In the genomic region with DNA sequence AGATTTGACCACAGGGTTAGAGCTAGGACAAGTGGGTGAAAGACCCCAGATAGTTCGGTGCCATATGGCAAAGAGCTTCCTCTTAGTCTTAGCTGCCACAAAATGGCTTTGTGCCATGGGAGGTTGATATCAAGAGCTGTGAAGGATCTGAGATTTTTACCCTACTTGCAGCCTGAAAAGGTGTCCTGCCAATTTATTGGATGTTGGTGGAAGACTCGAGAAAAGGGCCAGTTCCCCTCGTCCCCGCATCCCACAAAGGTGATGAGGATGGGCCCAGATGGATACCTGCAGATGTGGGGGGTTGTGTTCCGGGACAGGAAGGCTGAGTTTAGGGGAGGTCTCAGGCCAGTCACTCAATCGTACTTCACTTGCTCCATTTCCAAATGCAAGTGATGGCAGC, we compare ENCODE assay signal across 33 cellular contexts. TPM values are rescaled to one million over a fixed set of nuclear protein-coding genes. Genes with fewer than 3 reads are reported as not detected.
DNase-seq lines count a peak whose midpoint lies in the region; ATAC-seq, FAIRE-seq and TF ChIP-seq lines count a peak whose summit lies in the region.
"Had no signal": no experiment of that assay in that cellular context is flagged by ENCODE, and none has a peak within 500 bp of the region (broad histone marks: within the 10 kb centered on the region; RNA-seq: fewer than 3 reads in every experiment).

No MANE protein-coding gene starts in this region.

- H3K4me3 Mint-ChIP-seq in CD4-positive, CD25-positive, alpha-beta regulatory T cell: peak overlapping the region in 1 of 4 donors; percentile 52
- peak overlapping the region in 1 of 7 donors; percentile 55 for H3K4me3 Mint-ChIP-seq in CD8-positive, alpha-beta memory T cell
- no peak overlapping the region for H3K4me3 Mint-ChIP-seq in natural killer cell
- H3K4me3 Mint-ChIP-seq: activated naive CD8-positive, alpha-beta T cell had no signal

- no peaks in the 10 kb centered on the region for H3K9me3 ChIP-seq in CD4-positive, CD25-positive, alpha-beta regulatory T cell (ENCODE audit: control insufficient read depth in 2 of 2, low read length in 2 of 2)
- no peaks in the 10 kb centered on the region for H3K9me3 ChIP-seq in CD8-positive, alpha-beta memory T cell (ENCODE audit: low read length)
- H3K9me3 ChIP-seq in K562 (replicated peaks; ENCODE audit: control insufficient read depth, insufficient read depth, low read depth, low read length): no peaks in the 10 kb centered on the region
- H3K9me3 ChIP-seq: BLaER1, breast epithelium, stomach, thyroid gland, vagina had no signal

- peaks cover 11 to 58% (median 33%) of the 10 kb centered on the region in 4 donors for H3K4me1 Mint-ChIP-seq in CD4-positive, CD25-positive, alpha-beta regulatory T cell
- H3K4me1 Mint-ChIP-seq in CD8-positive, alpha-beta memory T cell: peaks cover 37 to 66% (median 47%) of the 10 kb centered on the region in 3 donors
- peaks cover 34 to 48% of the 10 kb centered on the region in 2 donors for H3K4me1 Mint-ChIP-seq in natural killer cell

- TF ChIP-seq CTCF in K562 (IDR thresholded peaks at IDR 0.05 in 2 of 3, conservative IDR thresholded peaks at IDR 0.05 in 1 of 3; ENCODE audit: insufficient read depth in 2 of 3, low read depth in 1 of 3, low read length in 3 of 3) (no peak), natural killer cell (IDR thresholded peaks at IDR 0.05) (no peak)

- 72% methylated on average over 6 of the region's 6 CpGs for WGBS in K562 (ENCODE audit: insufficient coverage, low coverage, missing lambda C conversion rate)

- FAIRE-seq in K562 (lab: Jason Lieb, UNC): no peak
- FAIRE-seq: colon, H1, islet of Langerhans, RCC 7860 had no signal

- no peaks in the 10 kb centered on the region for H3K27me3 Mint-ChIP-seq in CD4-positive, CD25-positive, alpha-beta regulatory T cell
- H3K27me3 Mint-ChIP-seq in CD8-positive, alpha-beta memory T cell: no peaks in the 10 kb centered on the region
- H3K27me3 Mint-ChIP-seq in natural killer cell (ENCODE audit: low read depth in 2 of 2): no peaks in the 10 kb centered on the region
- H3K27me3 Mint-ChIP-seq: activated naive CD8-positive, alpha-beta T cell had no signal

- POLR2A ChIA-PET in CD8-positive, alpha-beta memory T cell (lab: Charles Lee): no interaction called here
- POLR2A ChIA-PET in K562 (lab: Yijun Ruan, JAX): interaction anchor here (0.6 to 76.8 kb wide), 4 partner anchors 6 to 708 kb away, joined by 3 to 4622 read pairs (median 2315); partner anchors contain the start of genes CCDC116, SDF2L1 and YDJC

- CTCF ChIA-PET in CD8-positive, alpha-beta memory T cell (lab: Charles Lee): interaction anchor here (0.9 to 1.1 kb wide), 2 partner anchors 27 to 41 kb away, joined by 3 to 4 read pairs; no protein-coding TSS in a partner anchor
- CTCF ChIA-PET in K562 (lab: Yijun Ruan, JAX; ENCODE audit: low intra/inter-chr PET ratio): no interaction called here

- H3K36me3 Mint-ChIP-seq in CD4-positive, CD25-positive, alpha-beta regulatory T cell: peaks cover 12% of the 10 kb centered on the region
- H3K36me3 Mint-ChIP-seq in CD8-positive, alpha-beta memory T cell: peaks cover 0 to 31% (median 3%) of the 10 kb centered on the region in 3 donors
- no peaks in the 10 kb centered on the region for H3K36me3 Mint-ChIP-seq in natural killer cell
- H3K36me3 Mint-ChIP-seq: activated naive CD8-positive, alpha-beta T cell had no signal

- in situ Hi-C loops in K562 (cut with MboI): no loop called here

- peak overlapping the region in 1 of 2 experiments; percentile 47; a peak in 1 of 4 replicates for H3K9ac ChIP-seq in K562 (ENCODE audit: insufficient read depth in 1 of 2, low read depth in 2 of 2, low read length in 2 of 2)
- H3K9ac ChIP-seq: BLaER1 had no signal

- peaks cover 94% of the 10 kb centered on the region for H3K79me2 ChIP-seq in K562 (ENCODE audit: control insufficient read depth, insufficient read depth, low read length)

- no peak for DNase-seq in CD4-positive, CD25-positive, alpha-beta regulatory T cell
- DNase-seq in CD8-positive, alpha-beta memory T cell: no peak
- DNase-seq in K562 (ENCODE audit: extremely low read depth in 1 of 4, low spot score in 3 of 4) (no peak), natural killer cell (no peak), activated gamma-delta T cell (lab: John Stamatoyannopoulos, UW) (no peak), SW480 (ENCODE audit: low spot score) (no peak), NCI-H345 (lab: John Stamatoyannopoulos, UW) (no peak)
- DNase-seq: activated CD4-positive, alpha-beta T cell treated with anti-CD3 and anti-CD28 coated beads for 4 hours; activated CD8-positive, alpha-beta memory T cell treated with anti-CD3 and anti-CD28 coated beads, Interleukin-2, amount 50 U/mL, for 4 hours; Calu3; DND-41; NCI-H1048; NCI-H1694; NCI-H82; posterior cingulate gyrus; right cardiac atrium; SIG-M5; stimulated activated CD4-positive, alpha-beta T cell treated with anti-CD3 and anti-CD28 coated beads, Interleukin-1b, Interleukin-23, amount 100 ng/mL, for 48 hours; stomach; thyroid gland had no signal

- H3K27me3 ChIP-seq in CD4-positive, CD25-positive, alpha-beta regulatory T cell (ENCODE audit: control insufficient read depth, insufficient read depth, low read length): no peaks in the 10 kb centered on the region
- H3K27me3 ChIP-seq in CD8-positive, alpha-beta memory T cell (ENCODE audit: insufficient read depth, low read length, poor library complexity, severe bottlenecking): no peaks in the 10 kb centered on the region
- peaks cover 0 to 2% of the 10 kb centered on the region in 2 experiments; a peak in 1 of 5 replicates for H3K27me3 ChIP-seq in K562 (ENCODE audit: control insufficient read depth in 2 of 2, insufficient read depth in 2 of 2, low read length in 2 of 2)
- H3K27me3 ChIP-seq: BLaER1, breast epithelium, stomach, thyroid gland, vagina had no signal

- peak overlapping the region in 2 of 3 donors; percentile 55 to 84 for H3K27ac Mint-ChIP-seq in CD4-positive, CD25-positive, alpha-beta regulatory T cell
- H3K27ac Mint-ChIP-seq in CD8-positive, alpha-beta memory T cell: peak overlapping the region in 6 of 8 donors; percentile 12 to 67 (median 54)
- H3K27ac Mint-ChIP-seq in natural killer cell: peak overlapping the region; percentile 15 to 38
- H3K27ac Mint-ChIP-seq: activated naive CD8-positive, alpha-beta T cell had no signal

- intact Hi-C loops in K562 (cut with micrococcal nuclease): no loop called here
- intact Hi-C loops in natural killer cell (cut with micrococcal nuclease): no loop called here

- H3K4me1 ChIP-seq in CD4-positive, CD25-positive, alpha-beta regulatory T cell (ENCODE audit: control insufficient read depth, insufficient read depth, low read length, poor library complexity, severe bottlenecking): peaks cover 3% of the 10 kb centered on the region
- peaks cover 21% of the 10 kb centered on the region for H3K4me1 ChIP-seq in CD8-positive, alpha-beta memory T cell (ENCODE audit: insufficient read depth, low read length)
- H3K4me1 ChIP-seq in K562 (replicated peaks in 1 of 2; ENCODE audit: control insufficient read depth in 2 of 2, insufficient read depth in 2 of 2, low read length in 2 of 2): peaks cover 19 to 27% of the 10 kb centered on the region in 2 experiments
- H3K4me1 ChIP-seq: breast epithelium had no signal

- peaks cover 25% of the 10 kb centered on the region for H3K9me1 ChIP-seq in K562 (ENCODE audit: control insufficient read depth, insufficient read depth, low read length)

- H3K9me3 Mint-ChIP-seq in CD4-positive, CD25-positive, alpha-beta regulatory T cell: no peaks in the 10 kb centered on the region
- H3K9me3 Mint-ChIP-seq in CD8-positive, alpha-beta memory T cell: no peaks in the 10 kb centered on the region
- no peaks in the 10 kb centered on the region for H3K9me3 Mint-ChIP-seq in natural killer cell

- BruUV-seq in K562 (replicated peaks; lab: Mats Ljungman, UMichigan): TSS peak; percentile 22

- TF ChIP-seq EP300 in K562 (IDR thresholded peaks at IDR 0.05; ENCODE audit: low read length): no peak

- no peak overlapping the region for H3K4me2 ChIP-seq in K562 (ENCODE audit: insufficient read depth, low read length)
- H3K4me2 ChIP-seq: BLaER1, smooth muscle cell had no signal

- no peak for ATAC-seq in CD4-positive, CD25-positive, alpha-beta regulatory T cell (ENCODE audit: low read depth in 2 of 2)
- ATAC-seq in K562 (no peak), natural killer cell (no peak)
- ATAC-seq: right cardiac atrium had no signal

- peaks cover 67% of the 10 kb centered on the region for H4K20me1 ChIP-seq in K562 (replicated peaks; ENCODE audit: control insufficient read depth, insufficient read depth, low read length)

- H2AFZ ChIP-seq in K562 (ENCODE audit: low read depth, low read length): no peak overlapping the region

- H3K27ac ChIP-seq in CD4-positive, CD25-positive, alpha-beta regulatory T cell (ENCODE audit: insufficient read depth, low read length, poor library complexity, severe bottlenecking): no peak overlapping the region
- H3K27ac ChIP-seq in CD8-positive, alpha-beta memory T cell (ENCODE audit: low read depth, low read length): no peak overlapping the region
- H3K27ac ChIP-seq in K562 (ENCODE audit: extremely low read depth, low read depth, low read length): no peak overlapping the region
- H3K27ac ChIP-seq: BLaER1, breast epithelium, stomach, thyroid gland, vagina had no signal

- H3K36me3 ChIP-seq in CD4-positive, CD25-positive, alpha-beta regulatory T cell (ENCODE audit: control insufficient read depth, insufficient read depth, low read length): peaks cover 3% of the 10 kb centered on the region
- H3K36me3 ChIP-seq in CD8-positive, alpha-beta memory T cell (ENCODE audit: insufficient read depth, low read length): no peaks in the 10 kb centered on the region
- H3K36me3 ChIP-seq in K562 (ENCODE audit: control insufficient read depth, insufficient read depth, low read length): peaks cover 64% of the 10 kb centered on the region; the same call in 2 of the 3 replicates
- H3K36me3 ChIP-seq: breast epithelium, thyroid gland, vagina had no signal

- no peak for TF ChIP-seq POLR2A in K562 (conservative IDR thresholded peaks at IDR 0.05)

- TF ChIP-seq RAD21 in K562 (CRISPR knock-in tag; conservative IDR thresholded peaks at IDR 0.05 in 1 of 2, IDR thresholded peaks at IDR 0.05 in 1 of 2): no peak

- no peak overlapping the region for H3K4me3 ChIP-seq in CD4-positive, CD25-positive, alpha-beta regulatory T cell (ENCODE audit: low read depth, low read length)
- no peak overlapping the region for H3K4me3 ChIP-seq in CD8-positive, alpha-beta memory T cell (ENCODE audit: low read length)
- H3K4me3 ChIP-seq in K562: no peak overlapping the region
- H3K4me3 ChIP-seq: BLaER1, breast epithelium, smooth muscle cell, stomach, thyroid gland, vagina had no signal

RNA-seq across cellular contexts. Expression of gene YDJC, which starts 27.2 kb away (rescaled TPM):
- total RNA-seq in CD4-positive, CD25-positive, alpha-beta regulatory T cell: 34.4 TPM
- polyA plus RNA-seq in CD4-positive, CD25-positive, alpha-beta regulatory T cell: 10 to 100 TPM; 55.0 to 70.0 (median 55.6) TPM
- 10 to 100 TPM; 75.2 to 79.0 TPM for total RNA-seq in CD8-positive, alpha-beta memory T cell
- polyA plus RNA-seq in CD8-positive, alpha-beta memory T cell: 61.1 TPM
- total RNA-seq in K562 (2011; cell fraction: chromatin; rRNA removed; ENCODE audit: low replicate concordance): 121 and 504 TPM in 2 replicates
- total RNA-seq in K562 (2011; cell fraction: nucleolus; rRNA removed): 857 and 885 TPM in 2 replicates
- 325 and 370 TPM in 2 replicates for total RNA-seq in K562 (2011; cell fraction: nucleoplasm; rRNA removed)
- total RNA-seq in K562 (2014; rRNA removed): 871 and 1,007 TPM in 2 replicates
- total RNA-seq in K562 (2014; rRNA removed; fragmentation: Illumina TruSeq; extraction: Trizol): 69.0 and 87.5 TPM in 2 replicates
- 164 and 196 TPM in 2 replicates for total RNA-seq in K562 (2015; rRNA removed; fragmentation: Illumina TruSeq; extraction: Trizol)
- 626 and 641 TPM in 2 replicates for total RNA-seq in K562 (2021)
- polyA plus RNA-seq in K562 (2011; rRNA removed): 203 and 277 TPM in 2 replicates
- polyA plus RNA-seq in K562 (2011; cell fraction: cytosol; rRNA removed): 382 and 1,449 TPM in 2 replicates
- polyA plus RNA-seq in K562 (2011; cell fraction: nucleus; rRNA removed): 629 and 1,089 TPM in 2 replicates
- 282 and 288 TPM in 2 replicates for polyA plus RNA-seq in K562 (2012)
- 106 and 159 TPM in 2 replicates for polyA plus RNA-seq in K562 (2014; fragmentation: Illumina TruSeq; extraction: Trizol)
- 10 to 100 TPM; 13.5 to 23.5 TPM for polyA plus RNA-seq in K562 (2014; fragmentation: Nextera tagmentation; extraction: Ambion mirVana)
- polyA plus RNA-seq in K562 (2014; rRNA removed): 707 and 732 TPM in 2 replicates
- polyA minus RNA-seq in K562 (2011; rRNA and poly(A)+ RNA removed): 35.0 and 44.2 TPM in 2 replicates
- polyA minus RNA-seq in K562 (2011; cell fraction: cytosol; rRNA and poly(A)+ RNA removed): 212 and 264 TPM in 2 replicates
- 294 and 313 TPM in 2 replicates for polyA minus RNA-seq in K562 (2011; cell fraction: nucleus; rRNA and poly(A)+ RNA removed)
- total RNA-seq in natural killer cell: 10 to 100 TPM; 20.5 to 24.4 (median 21.6) TPM

RNA-seq across cellular contexts. Expression of gene CCDC116, which starts 30.0 kb away (rescaled TPM):
- not detected for total RNA-seq in CD4-positive, CD25-positive, alpha-beta regulatory T cell
- polyA plus RNA-seq in CD4-positive, CD25-positive, alpha-beta regulatory T cell: not detected
- under 1 TPM; 0.48 to 0.51 TPM for total RNA-seq in CD8-positive, alpha-beta memory T cell
- polyA plus RNA-seq in CD8-positive, alpha-beta memory T cell: not detected
- total RNA-seq in K562 (2011; cell fraction: chromatin; rRNA removed; ENCODE audit: low replicate concordance): 11.2 and 34.3 TPM in 2 replicates
- total RNA-seq in K562 (2011; cell fraction: nucleolus; rRNA removed): 28.7 and 33.9 TPM in 2 replicates
- total RNA-seq in K562 (2011; cell fraction: nucleoplasm; rRNA removed): 18.1 and 19.5 TPM in 2 replicates
- 9.3 and 13.6 TPM in 2 replicates for total RNA-seq in K562 (2014; rRNA removed)
- 2.1 and 2.8 TPM in 2 replicates for total RNA-seq in K562 (2014; rRNA removed; fragmentation: Illumina TruSeq; extraction: Trizol)
- 4.7 and 5.2 TPM in 2 replicates for total RNA-seq in K562 (2015; rRNA removed; fragmentation: Illumina TruSeq; extraction: Trizol)
- total RNA-seq in K562 (2021): 11.3 and 15.6 TPM in 2 replicates
- 1.6 and 2.1 TPM in 2 replicates for polyA plus RNA-seq in K562 (2011; rRNA removed)
- 1.8 and 5.8 TPM in 2 replicates for polyA plus RNA-seq in K562 (2011; cell fraction: cytosol; rRNA removed)
- 6.5 and 19.5 TPM in 2 replicates for polyA plus RNA-seq in K562 (2011; cell fraction: nucleus; rRNA removed)
- polyA plus RNA-seq in K562 (2012): 5.2 and 6.4 TPM in 2 replicates
- 6.3 and 8.9 TPM in 2 replicates for polyA plus RNA-seq in K562 (2014; fragmentation: Illumina TruSeq; extraction: Trizol)
- polyA plus RNA-seq in K562 (2014; fragmentation: Nextera tagmentation; extraction: Ambion mirVana): 1 to 10 TPM; 1.6 to 2.3 TPM
- polyA plus RNA-seq in K562 (2014; rRNA removed): 7.1 and 8.6 TPM in 2 replicates
- 1.3 and 1.8 TPM in 2 replicates for polyA minus RNA-seq in K562 (2011; rRNA and poly(A)+ RNA removed)
- polyA minus RNA-seq in K562 (2011; cell fraction: cytosol; rRNA and poly(A)+ RNA removed): 1.5 and 3.9 TPM in 2 replicates
- polyA minus RNA-seq in K562 (2011; cell fraction: nucleus; rRNA and poly(A)+ RNA removed): 8.3 and 12.3 TPM in 2 replicates
- total RNA-seq in natural killer cell: under 1 TPM in 1 of 3 donors, not detected in 2; 0.43 TPM
- total RNA-seq: Calu3, H1, HT1080, NCI-H460, stomach, vagina had no signal
- polyA plus RNA-seq: smooth muscle cell had no signal

RNA-seq across cellular contexts. Expression of gene UBE2L3, which starts 35.1 kb away (rescaled TPM):
- total RNA-seq in CD4-positive, CD25-positive, alpha-beta regulatory T cell: 33.7 TPM
- polyA plus RNA-seq in CD4-positive, CD25-positive, alpha-beta regulatory T cell: 100 to 1,000 TPM in 3 of 4 donors, 10 to 100 TPM in 1; 98.4 to 124 (median 110) TPM
- total RNA-seq in CD8-positive, alpha-beta memory T cell: 10 to 100 TPM; 74.3 to 80.2 TPM
- polyA plus RNA-seq in CD8-positive, alpha-beta memory T cell: 109 TPM
- 76.2 and 94.2 TPM in 2 replicates for total RNA-seq in K562 (2011; cell fraction: chromatin; rRNA removed; ENCODE audit: low replicate concordance)
- 66.2 and 75.7 TPM in 2 replicates for total RNA-seq in K562 (2011; cell fraction: nucleolus; rRNA removed)
- 78.4 and 92.8 TPM in 2 replicates for total RNA-seq in K562 (2011; cell fraction: nucleoplasm; rRNA removed)
- total RNA-seq in K562 (2014; rRNA removed): 215 and 275 TPM in 2 replicates
- 285 and 298 TPM in 2 replicates for total RNA-seq in K562 (2014; rRNA removed; fragmentation: Illumina TruSeq; extraction: Trizol)
- total RNA-seq in K562 (2015; rRNA removed; fragmentation: Illumina TruSeq; extraction: Trizol): 335 and 354 TPM in 2 replicates
- total RNA-seq in K562 (2021): 240 TPM in 2 replicates
- polyA plus RNA-seq in K562 (2011; rRNA removed): 206 and 218 TPM in 2 replicates
- 145 and 195 TPM in 2 replicates for polyA plus RNA-seq in K562 (2011; cell fraction: cytosol; rRNA removed)
- polyA plus RNA-seq in K562 (2011; cell fraction: nucleus; rRNA removed): 56.6 and 72.9 TPM in 2 replicates
- 253 and 378 TPM in 2 replicates for polyA plus RNA-seq in K562 (2012)
- 493 and 580 TPM in 2 replicates for polyA plus RNA-seq in K562 (2014; fragmentation: Illumina TruSeq; extraction: Trizol)
- 100 to 1,000 TPM; 575 to 625 TPM for polyA plus RNA-seq in K562 (2014; fragmentation: Nextera tagmentation; extraction: Ambion mirVana)
- 266 and 269 TPM in 2 replicates for polyA plus RNA-seq in K562 (2014; rRNA removed)
- 172 and 189 TPM in 2 replicates for polyA minus RNA-seq in K562 (2011; rRNA and poly(A)+ RNA removed)
- polyA minus RNA-seq in K562 (2011; cell fraction: cytosol; rRNA and poly(A)+ RNA removed): 89.8 and 112 TPM in 2 replicates
- 25.2 and 45.9 TPM in 2 replicates for polyA minus RNA-seq in K562 (2011; cell fraction: nucleus; rRNA and poly(A)+ RNA removed)
- 10 to 100 TPM; 30.7 to 39.8 (median 39.7) TPM for total RNA-seq in natural killer cell

RNA-seq across cellular contexts. Expression of gene SDF2L1, which starts 39.5 kb away (rescaled TPM):
- 29.9 TPM for total RNA-seq in CD4-positive, CD25-positive, alpha-beta regulatory T cell
- 10 to 100 TPM; 65.4 to 89.3 (median 75.5) TPM for polyA plus RNA-seq in CD4-positive, CD25-positive, alpha-beta regulatory T cell
- 10 to 100 TPM; 71.5 to 74.7 TPM for total RNA-seq in CD8-positive, alpha-beta memory T cell
- 99.6 TPM for polyA plus RNA-seq in CD8-positive, alpha-beta memory T cell
- total RNA-seq in K562 (2011; cell fraction: chromatin; rRNA removed; ENCODE audit: low replicate concordance): 72.2 and 221 TPM in 2 replicates
- 489 and 555 TPM in 2 replicates for total RNA-seq in K562 (2011; cell fraction: nucleolus; rRNA removed)
- 263 and 279 TPM in 2 replicates for total RNA-seq in K562 (2011; cell fraction: nucleoplasm; rRNA removed)
- total RNA-seq in K562 (2014; rRNA removed) (894 and 989 TPM in 2 replicates), K562 (2014; rRNA removed; fragmentation: Illumina TruSeq; extraction: Trizol) (41.9 and 82.9 TPM in 2 replicates), K562 (2015; rRNA removed; fragmentation: Illumina TruSeq; extraction: Trizol) (135 and 153 TPM in 2 replicates), K562 (2021) (551 and 557 TPM in 2 replicates), natural killer cell (10 to 100 TPM; 38.3 to 55.8 (median 40.3) TPM)
- polyA plus RNA-seq in K562 (2011; rRNA removed) (124 and 218 TPM in 2 replicates), K562 (2014; fragmentation: Illumina TruSeq; extraction: Trizol) (33.8 and 82.2 TPM in 2 replicates), K562 (2014; fragmentation: Nextera tagmentation; extraction: Ambion mirVana) (10 to 100 TPM; 15.1 to 34.8 TPM), K562 (2014; rRNA removed) (666 and 827 TPM in 2 replicates)
- polyA plus RNA-seq in K562 (2011; cell fraction: cytosol; rRNA removed): 273 and 603 TPM in 2 replicates
- 110 and 123 TPM in 2 replicates for polyA plus RNA-seq in K562 (2011; cell fraction: nucleus; rRNA removed)
- polyA plus RNA-seq in K562 (2012): 384 and 632 TPM in 2 replicates
- polyA minus RNA-seq in K562 (2011; rRNA and poly(A)+ RNA removed): 50.1 and 80.5 TPM in 2 replicates
- 107 and 114 TPM in 2 replicates for polyA minus RNA-seq in K562 (2011; cell fraction: cytosol; rRNA and poly(A)+ RNA removed)
- 37.7 and 69.6 TPM in 2 replicates for polyA minus RNA-seq in K562 (2011; cell fraction: nucleus; rRNA and poly(A)+ RNA removed)

RNA-seq across cellular contexts. Expression of gene RIMBP3C, which starts 51.3 kb away (rescaled TPM):
- total RNA-seq in CD4-positive, CD25-positive, alpha-beta regulatory T cell: 0.47 TPM
- under 1 TPM in 3 of 4 donors, not detected in 1; 0.38 to 0.87 (median 0.52) TPM for polyA plus RNA-seq in CD4-positive, CD25-positive, alpha-beta regulatory T cell
- total RNA-seq in CD8-positive, alpha-beta memory T cell: under 1 TPM; 0.37 to 0.44 TPM
- polyA plus RNA-seq in CD8-positive, alpha-beta memory T cell: 0.33 TPM
- total RNA-seq in K562 (2011; cell fraction: chromatin; rRNA removed; ENCODE audit: low replicate concordance): 0.79 and 1.6 TPM in 2 replicates
- 2.1 and 2.3 TPM in 2 replicates for total RNA-seq in K562 (2011; cell fraction: nucleolus; rRNA removed)
- total RNA-seq in K562 (2011; cell fraction: nucleoplasm; rRNA removed): 1.0 TPM in 1 of 2 replicates, not detected in the other
- total RNA-seq in K562 (2014; rRNA removed) (0.65 and 0.77 TPM in 2 replicates), K562 (2014; rRNA removed; fragmentation: Illumina TruSeq; extraction: Trizol) (0.06 and 0.15 TPM in 2 replicates), K562 (2015; rRNA removed; fragmentation: Illumina TruSeq; extraction: Trizol) (0.25 and 0.34 TPM in 2 replicates), K562 (2021) (0.89 and 0.98 TPM in 2 replicates), natural killer cell (1 to 10 TPM in 1 of 3 donors, under 1 TPM in 2; 0.35 to 1.0 (median 0.38) TPM)
- polyA plus RNA-seq in K562 (2011; rRNA removed) (0.13 and 0.19 TPM in 2 replicates), K562 (2014; fragmentation: Illumina TruSeq; extraction: Trizol) (0.09 and 0.26 TPM in 2 replicates), K562 (2014; fragmentation: Nextera tagmentation; extraction: Ambion mirVana) (not detected), K562 (2014; rRNA removed) (0.17 TPM in 1 of 2 replicates, not detected in the other)
- polyA plus RNA-seq in K562 (2011; cell fraction: cytosol; rRNA removed): 0.06 TPM in 1 of 2 replicates, not detected in the other
- 0.16 and 0.41 TPM in 2 replicates for polyA plus RNA-seq in K562 (2011; cell fraction: nucleus; rRNA removed)
- 0.75 and 0.85 TPM in 2 replicates for polyA plus RNA-seq in K562 (2012)
- 0.60 and 0.90 TPM in 2 replicates for polyA minus RNA-seq in K562 (2011; rRNA and poly(A)+ RNA removed)
- polyA minus RNA-seq in K562 (2011; cell fraction: cytosol; rRNA and poly(A)+ RNA removed): 1.2 and 2.5 TPM in 2 replicates
- 2.3 and 4.4 TPM in 2 replicates for polyA minus RNA-seq in K562 (2011; cell fraction: nucleus; rRNA and poly(A)+ RNA removed)
- total RNA-seq: Calu3, glomerular endothelial cell, H1, vagina had no signal
- polyA plus RNA-seq: AG04450, stomach had no signal
